ENCODE assay signal across 1 cellular context in genomic region chr17:40950176-40950575, GRCh38.
TF ChIP-seq lines count a peak whose summit lies in the region.

No MANE protein-coding gene starts in this region.

TF ChIP-seq in IMR-90, 13 proteins besides CTCF, POLR2A, EP300 and RAD21:
- TF ChIP-seq MAZ (IDR thresholded peaks at IDR 0.05; ENCODE audit: borderline replicate concordance, low read depth, low read length) (no peak), NFE2L2 (IDR thresholded peaks at IDR 0.05; ENCODE audit: low read depth, low read length) (no peak), USF2 (IDR thresholded peaks at IDR 0.05; ENCODE audit: low read depth, low read length) (no peak), CHD1 (IDR thresholded peaks at IDR 0.05; ENCODE audit: low read depth, low read length) (no peak), RFX5 (IDR thresholded peaks at IDR 0.05; ENCODE audit: low read depth, low read length) (no peak), RCOR1 (IDR thresholded peaks at IDR 0.05; ENCODE audit: insufficient replicate concordance, low read length) (no peak), MXI1 (IDR thresholded peaks at IDR 0.05; ENCODE audit: borderline replicate concordance, low read depth, low read length) (no peak), CEBPB (IDR thresholded peaks at IDR 0.05; ENCODE audit: low read depth, low read length) (no peak), ELK1 (IDR thresholded peaks at IDR 0.05; ENCODE audit: borderline replicate concordance, low read depth, low read length) (no peak), BHLHE40 (IDR thresholded peaks at IDR 0.05; ENCODE audit: low read depth, low read length) (no peak), SMC3 (IDR thresholded peaks at IDR 0.05; ENCODE audit: low read depth, low read length) (no peak)
